Comparison of ENCODE assay signal across 1 cellular context in genomic region chr9:114289106-114289505, GRCh38.
TF ChIP-seq lines count a peak whose summit lies in the region.

No MANE protein-coding gene starts in this region.

TF ChIP-seq in H1, 55 proteins besides CTCF, POLR2A, EP300 and RAD21:
- TF ChIP-seq, protein P1, sequence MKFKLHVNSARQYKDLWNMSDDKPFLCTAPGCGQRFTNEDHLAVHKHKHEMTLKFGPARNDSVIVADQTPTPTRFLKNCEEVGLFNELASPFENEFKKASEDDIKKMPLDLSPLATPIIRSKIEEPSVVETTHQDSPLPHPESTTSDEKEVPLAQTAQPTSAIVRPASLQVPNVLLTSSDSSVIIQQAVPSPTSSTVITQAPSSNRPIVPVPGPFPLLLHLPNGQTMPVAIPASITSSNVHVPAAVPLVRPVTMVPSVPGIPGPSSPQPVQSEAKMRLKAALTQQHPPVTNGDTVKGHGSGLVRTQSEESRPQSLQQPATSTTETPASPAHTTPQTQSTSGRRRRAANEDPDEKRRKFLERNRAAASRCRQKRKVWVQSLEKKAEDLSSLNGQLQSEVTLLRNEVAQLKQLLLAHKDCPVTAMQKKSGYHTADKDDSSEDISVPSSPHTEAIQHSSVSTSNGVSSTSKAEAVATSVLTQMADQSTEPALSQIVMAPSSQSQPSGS (IDR thresholded peaks at IDR 0.05; ENCODE audit: low read length): no peak
- TF ChIP-seq SRF (IDR thresholded peaks at IDR 0.05; ENCODE audit: low read depth, low read length) (no peak), PHF8 (conservative IDR thresholded peaks at IDR 0.05; ENCODE audit: low read depth, low read length) (no peak), SAP30 (IDR thresholded peaks at IDR 0.05; ENCODE audit: insufficient read depth, insufficient replicate concordance, low read length) (no peak), RXRA (IDR thresholded peaks at IDR 0.05; ENCODE audit: insufficient read depth, low read depth, low read length) (no peak), JUN (IDR thresholded peaks at IDR 0.05; ENCODE audit: low read depth, low read length) (no peak), CREB1 (IDR thresholded peaks at IDR 0.05) (no peak), TCF12 (IDR thresholded peaks at IDR 0.05; ENCODE audit: low read depth, low read length) (no peak), RNF2 (IDR thresholded peaks at IDR 0.05; ENCODE audit: borderline replicate concordance, low read depth, low read length, missing control alignments, poor library complexity, severe bottlenecking) (no peak), SP1 (IDR thresholded peaks at IDR 0.05; ENCODE audit: low read depth, low read length) (no peak), BCL11A (IDR thresholded peaks at IDR 0.05; ENCODE audit: low read depth in 2 of 2, low read length in 2 of 2) (no peak), SP4 (IDR thresholded peaks at IDR 0.05; ENCODE audit: low read length) (no peak), KDM4A (IDR thresholded peaks at IDR 0.05; ENCODE audit: low read depth, low read length, severe bottlenecking) (no peak), KDM5A (IDR thresholded peaks at IDR 0.05; ENCODE audit: low read length) (no peak), CEBPB (IDR thresholded peaks at IDR 0.05; ENCODE audit: low read depth, low read length) (no peak), ZNF274 (IDR thresholded peaks at IDR 0.05; ENCODE audit: borderline replicate concordance, extremely low read depth, low read length) (no peak), SP2 (IDR thresholded peaks at IDR 0.05; ENCODE audit: low read length) (no peak)
- TF ChIP-seq, protein P2, sequence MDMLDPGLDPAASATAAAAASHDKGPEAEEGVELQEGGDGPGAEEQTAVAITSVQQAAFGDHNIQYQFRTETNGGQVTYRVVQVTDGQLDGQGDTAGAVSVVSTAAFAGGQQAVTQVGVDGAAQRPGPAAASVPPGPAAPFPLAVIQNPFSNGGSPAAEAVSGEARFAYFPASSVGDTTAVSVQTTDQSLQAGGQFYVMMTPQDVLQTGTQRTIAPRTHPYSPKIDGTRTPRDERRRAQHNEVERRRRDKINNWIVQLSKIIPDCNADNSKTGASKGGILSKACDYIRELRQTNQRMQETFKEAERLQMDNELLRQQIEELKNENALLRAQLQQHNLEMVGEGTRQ (IDR thresholded peaks at IDR 0.05; ENCODE audit: low read length): no peak
TF ChIP-seq in H1: peak in this region for 0.
